8 cellular contexts compared by ENCODE assay signal in genomic region chr18:35582310-35582682, GRCh38. TPM values are rescaled to one million over a fixed set of nuclear protein-coding genes. Genes with fewer than 3 reads are reported as not detected.
A peak's percentile ranks its signal among the peaks of the same experiment; 100 is the strongest.
DNase-seq lines count a peak whose midpoint lies in the region; ATAC-seq, FAIRE-seq and TF ChIP-seq lines count a peak whose summit lies in the region.

No MANE protein-coding gene starts in this region.

- H3K4me2 ChIP-seq in DND-41 (ENCODE audit: insufficient read depth, low read length) (peak overlapping the region; percentile 76), H1 (ENCODE audit: insufficient read depth in 1 of 2, low read depth in 2 of 2, low read length in 2 of 2) (peak overlapping the region; percentile 81), neuronal stem cell (ENCODE audit: insufficient read depth, low read length, poor library complexity, severe bottlenecking) (peak overlapping the region; percentile 78)

- no peak overlapping the region for H2AK5ac ChIP-seq in H1 (ENCODE audit: low read depth, low read length)
- no peak overlapping the region for H2AK5ac ChIP-seq in neuronal stem cell (ENCODE audit: low read depth, low read length)

- no peak overlapping the region for H3K56ac ChIP-seq in H1 (replicated peaks; ENCODE audit: insufficient read length, low read depth, low read length)

- TF ChIP-seq EP300 in H1 (IDR thresholded peaks at IDR 0.05; ENCODE audit: borderline replicate concordance in 1 of 2, low read depth in 2 of 2, low read length in 2 of 2) = no peak

- CTCF ChIA-PET in H1 (lab: Charles Lee; ENCODE audit: partially characterized antibody) = interaction anchor here (0.9 to 1.2 kb wide), 4 partner anchors 12 to 359 kb away, joined by 3 to 4 read pairs (median 3); no protein-coding TSS in a partner anchor

- 0 out of 2 replicates have a peak, but pooled peaks cover 3% of the 10 kb centered on the region for H3K36me3 ChIP-seq in DND-41 (ENCODE audit: insufficient read depth, low read length)
- H3K36me3 ChIP-seq in NT2/D1 (ENCODE audit: insufficient read depth, insufficient read length, low read length) = no peaks in the 10 kb centered on the region
- peaks cover 0 to 9% (median 0%) of the 10 kb centered on the region in 4 experiments; a peak in 1 of 8 replicates for H3K36me3 ChIP-seq in H1 (ENCODE audit: control insufficient read depth in 2 of 4, insufficient read depth in 4 of 4, low read length in 3 of 4)
- no peaks in the 10 kb centered on the region for H3K36me3 ChIP-seq in neuronal stem cell (replicated peaks in 1 of 2; ENCODE audit: control insufficient read depth in 2 of 2, insufficient read depth in 2 of 2, low read length in 2 of 2)

- no peak overlapping the region for H3K14ac ChIP-seq in H1 (ENCODE audit: insufficient read length)
- no peak overlapping the region for H3K14ac ChIP-seq in neuronal stem cell (ENCODE audit: low read length)

- peak overlapping the region; percentile 69 for H3K9ac ChIP-seq in DND-41 (ENCODE audit: low read depth, low read length)
- peak overlapping the region; percentile 76 for H3K9ac ChIP-seq in NT2/D1 (ENCODE audit: insufficient read length, low read depth)
- peak overlapping the region in 3 of 4 experiments; percentile 34 to 80 (median 45); a peak in 4 of 7 replicates for H3K9ac ChIP-seq in H1 (replicated peaks in 1 of 4; ENCODE audit: extremely low read depth in 1 of 4, low read depth in 3 of 4, low read length in 3 of 4)
- H3K9ac ChIP-seq in neuronal stem cell (ENCODE audit: low read depth, low read length, poor library complexity) = peak overlapping the region; percentile 78

- H2BK15ac ChIP-seq in H1 (ENCODE audit: low read length) (no peak overlapping the region), neuronal stem cell (ENCODE audit: low read length) (no peak overlapping the region)

- no peak overlapping the region for H3K18ac ChIP-seq in H1 (ENCODE audit: extremely low read depth, low read length)
- no peak overlapping the region for H3K18ac ChIP-seq in neuronal stem cell (ENCODE audit: low read length)

- H4K5ac ChIP-seq in H1 (ENCODE audit: insufficient read length, low read depth, low read length) = no peak overlapping the region

- H3K23ac ChIP-seq in H1 (ENCODE audit: insufficient read length) = no peak overlapping the region
- H3K23ac ChIP-seq in neuronal stem cell (ENCODE audit: low read depth, low read length, poor library complexity) = peak overlapping the region; percentile 56

- peak; percentile 86 for FAIRE-seq in H1 (lab: Jason Lieb, UNC)

- no peak for TF ChIP-seq POLR2A in H1 (IDR thresholded peaks at IDR 0.05; ENCODE audit: control extremely low read depth in 1 of 2, low read depth in 2 of 2, low read length in 2 of 2)

- peaks cover 13% of the 10 kb centered on the region; the same call in 1 of the 2 replicates for H4K20me1 ChIP-seq in DND-41 (ENCODE audit: insufficient read depth, low read length)
- H4K20me1 ChIP-seq in H1 (replicated peaks in 1 of 2; ENCODE audit: control insufficient read depth in 1 of 2, insufficient read depth in 2 of 2, low read length in 2 of 2) = peaks cover 0 to 12% of the 10 kb centered on the region in 2 experiments

- peak overlapping the region; percentile 66 for H3K27ac ChIP-seq in DND-41 (ENCODE audit: low read length)
- H3K27ac ChIP-seq in H1 (ENCODE audit: low read depth, low read length) = no peak overlapping the region
- no peak overlapping the region for H3K27ac ChIP-seq in neuronal stem cell (replicated peaks; ENCODE audit: low read length)

- POLR2A ChIA-PET in H1 (lab: Charles Lee; ENCODE audit: partially characterized antibody) = interaction anchor here (0.7 to 2.4 kb wide), 15 partner anchors 10 to 355 kb away, joined by 3 to 8 read pairs (median 3); partner anchors contain the start of gene INO80C

- H4K8ac ChIP-seq in H1 (ENCODE audit: extremely low read depth, insufficient read depth, low read length) = peak overlapping the region; percentile 68; the same call in 1 of the 2 replicates
- H4K8ac ChIP-seq in neuronal stem cell (ENCODE audit: low read depth, low read length) = no peak overlapping the region

- H3K4me1 ChIP-seq in DND-41 (ENCODE audit: insufficient read depth, low read length) = peaks cover 28% of the 10 kb centered on the region
- no peaks in the 10 kb centered on the region for H3K4me1 ChIP-seq in NT2/D1 (ENCODE audit: insufficient read depth, insufficient read length)
- peaks cover 0 to 8% (median 5%) of the 10 kb centered on the region in 4 experiments; a peak in 6 of 7 replicates for H3K4me1 ChIP-seq in H1 (replicated peaks in 1 of 4; ENCODE audit: control insufficient read depth in 3 of 4, insufficient read depth in 4 of 4, low read length in 3 of 4)
- peaks cover 3 to 10% of the 10 kb centered on the region in 2 donors for H3K4me1 ChIP-seq in neuronal stem cell (ENCODE audit: control insufficient read depth in 2 of 2, insufficient read depth in 1 of 2, low read depth in 1 of 2, low read length in 2 of 2)

- 16% methylated on average over 4 of the region's 4 CpGs; no CpG with 5 or more reads in 1 of the 2 experiments for WGBS in H1 (ENCODE audit: extremely low coverage in 1 of 2, insufficient coverage in 1 of 2, insufficient read length in 1 of 2, insufficient replicate concordance in 2 of 2, low coverage in 1 of 2, low lambda C conversion rate in 2 of 2, missing lambda C conversion rate in 1 of 2), 2 experiments
- no CpG with 5 or more reads among the region's 4 CpGs for WGBS in neuronal stem cell (ENCODE audit: extremely low coverage in 2 of 2, insufficient read length in 2 of 2, insufficient replicate concordance in 1 of 2), 2 donors

- TF ChIP-seq RAD21 in H1 (IDR thresholded peaks at IDR 0.05 in 1 of 2, conservative IDR thresholded peaks at IDR 0.05 in 1 of 2; ENCODE audit: low read depth in 2 of 2, low read length in 2 of 2) = no peak

- H2AFZ ChIP-seq in DND-41 (ENCODE audit: low read depth, low read length) (peak overlapping the region; percentile 73), H1 (ENCODE audit: low read length) (no peak overlapping the region), neuronal stem cell (ENCODE audit: low read length) (peak overlapping the region; percentile 90)

- peaks cover 50% of the 10 kb centered on the region for H3K79me2 ChIP-seq in DND-41 (ENCODE audit: insufficient read depth, low read length)
- peaks cover 7 to 52% of the 10 kb centered on the region in 2 experiments; a peak in 3 of 4 replicates for H3K79me2 ChIP-seq in H1 (ENCODE audit: control insufficient read depth in 1 of 2, insufficient read depth in 2 of 2, low read length in 2 of 2)

- no peak overlapping the region for H3K4ac ChIP-seq in H1 (replicated peaks; ENCODE audit: insufficient read length, low read depth, low read length)
- H3K4ac ChIP-seq in neuronal stem cell (ENCODE audit: low read length) = no peak overlapping the region

- H3K4me3 ChIP-seq in DND-41 (ENCODE audit: low read depth in 1 of 2, low read length in 2 of 2) (peak overlapping the region; percentile 75 to 76), NT2/D1 (ENCODE audit: insufficient read length, low read depth) (peak overlapping the region; percentile 51), H1 (ENCODE audit: extremely low read depth in 1 of 4, insufficient read depth in 2 of 4, low read depth in 3 of 4, low read length in 4 of 4) (peak overlapping the region; percentile 64 to 88 (median 78)), neuronal stem cell (ENCODE audit: low read length in 2 of 2) (peak overlapping the region; percentile 78 to 94)

- H3K23me2 ChIP-seq in H1 (ENCODE audit: low read depth, low read length) = peaks cover 2% of the 10 kb centered on the region

- H4K91ac ChIP-seq in H1 (replicated peaks; ENCODE audit: insufficient read length, low read length) (no peak overlapping the region), neuronal stem cell (ENCODE audit: low read depth, low read length, poor library complexity) (no peak overlapping the region)

- H3K9me3 ChIP-seq in DND-41 (ENCODE audit: insufficient read depth, low read length, severe bottlenecking) (peaks cover 2% of the 10 kb centered on the region), NT2/D1 (ENCODE audit: insufficient read depth, low read length) (peaks cover 16% of the 10 kb centered on the region; the same call in 1 of the 2 replicates), H1 (ENCODE audit: insufficient read depth in 2 of 2, low read depth in 1 of 2, low read length in 1 of 2) (peaks cover 7 to 14% of the 10 kb centered on the region in 2 experiments; a peak in 3 of 4 replicates), neuronal stem cell (replicated peaks in 1 of 2; ENCODE audit: control insufficient read depth in 2 of 2, insufficient read depth in 1 of 2, low read depth in 1 of 2, low read length in 2 of 2) (peaks cover 5 to 22% of the 10 kb centered on the region in 2 donors)

- H3K79me1 ChIP-seq in H1 (ENCODE audit: low read depth, low read length) (no peaks in the 10 kb centered on the region; the same call in 1 of the 2 replicates), neuronal stem cell (ENCODE audit: low read depth, low read length) (peaks cover 7% of the 10 kb centered on the region)

- H2BK20ac ChIP-seq in H1 (ENCODE audit: low read length) = no peak overlapping the region

- no peak for DNase-seq in DND-41
- no peak for DNase-seq in NT2/D1 (ENCODE audit: low read depth, low spot score)
- DNase-seq in H1 (ENCODE audit: low read depth in 1 of 2, low spot score in 2 of 2) = no peak
- no peak for DNase-seq in neuronal stem cell (ENCODE audit: low spot score)
- DNase-seq in activated CD4-positive, CD25-positive, alpha-beta regulatory T cell (lab: John Stamatoyannopoulos, UW) = no peak
- DNase-seq in effector CD4-positive, alpha-beta T cell = no peak

- no peak overlapping the region for H2BK120ac ChIP-seq in H1 (replicated peaks; ENCODE audit: low read depth, low read length)
- no peak overlapping the region for H2BK120ac ChIP-seq in neuronal stem cell (ENCODE audit: low read depth, low read length)

- TF ChIP-seq CTCF in DND-41 (IDR thresholded peaks at IDR 0.05; ENCODE audit: borderline replicate concordance, extremely low read depth, low read length, poor library complexity, severe bottlenecking) (no peak), H1 (IDR thresholded peaks at IDR 0.05; ENCODE audit: control extremely low read depth in 1 of 3, insufficient read depth in 1 of 3, low read depth in 1 of 3, low read length in 3 of 3) (no peak)

- H2BK5ac ChIP-seq in H1 (ENCODE audit: low read depth, low read length) = no peak overlapping the region
- no peak overlapping the region for H2BK5ac ChIP-seq in neuronal stem cell (ENCODE audit: low read length)

- ATAC-seq in DND-41 (ENCODE audit: insufficient read depth, low read depth) (no peak), GM21723 (IDR thresholded peaks at IDR 0.05; ENCODE audit: unreplicated experiment) (no peak), GM19395 (IDR thresholded peaks at IDR 0.05; ENCODE audit: unreplicated experiment) (no peak)

- peaks cover 8% of the 10 kb centered on the region for H3K27me3 ChIP-seq in DND-41 (ENCODE audit: insufficient read depth, low read length, poor library complexity)
- H3K27me3 ChIP-seq in NT2/D1 (ENCODE audit: insufficient read depth, insufficient read length) = peaks cover 8% of the 10 kb centered on the region
- H3K27me3 ChIP-seq in H1 (replicated peaks in 1 of 4; ENCODE audit: control insufficient read depth in 3 of 4, extremely low read depth in 1 of 4, insufficient read depth in 3 of 4, low read length in 3 of 4) = peaks cover 0 to 3% (median 0%) of the 10 kb centered on the region in 4 experiments; a peak in 2 of 7 replicates
- H3K27me3 ChIP-seq in neuronal stem cell (ENCODE audit: control insufficient read depth in 3 of 3, insufficient read depth in 3 of 3, low read depth in 1 of 3, low read length in 3 of 3) = no peaks in the 10 kb centered on the region

- H2BK12ac ChIP-seq in H1 (ENCODE audit: low read depth, low read length) = no peak overlapping the region
- no peak overlapping the region for H2BK12ac ChIP-seq in neuronal stem cell (ENCODE audit: low read length)

RNA-seq across cellular contexts. Expression of gene GALNT1, which starts 0.8 kb away (rescaled TPM):
- 93.0 and 101 TPM in 2 replicates for total RNA-seq in H1 (2021; fragmentation: NEBNext Ultra II Directional; extraction: Animal tissue kit (Norgen Biotek cat#: 25700))
- 10.2 and 22.4 TPM in 2 replicates for polyA plus RNA-seq in H1 (2011; rRNA removed)
- polyA plus RNA-seq in H1 (2011; cell fraction: cytosol; rRNA removed) = 25.1 TPM
- 23.9 TPM for polyA plus RNA-seq in H1 (2011; cell fraction: nucleus; rRNA removed)
- polyA plus RNA-seq in H1 (2012, experiment 1 of 2) = 34.2 to 64.5 TPM (median 42.5 TPM) in 4 replicates
- polyA plus RNA-seq in H1 (2012, experiment 2 of 2) = 3.8 TPM
- 112 TPM for polyA plus RNA-seq in H1 (2013, experiment 1 of 2)
- polyA plus RNA-seq in H1 (2013, experiment 2 of 2) = 124 TPM
- polyA minus RNA-seq in H1 (2011; rRNA and poly(A)+ RNA removed) = 58.7 and 85.3 TPM in 2 replicates
- 25.8 TPM for polyA minus RNA-seq in H1 (2011; cell fraction: cytosol; rRNA and poly(A)+ RNA removed)
- 68.9 TPM for polyA minus RNA-seq in H1 (2011; cell fraction: nucleus; rRNA and poly(A)+ RNA removed)
- polyA plus RNA-seq in neuronal stem cell (2013, experiment 1 of 2) = 49.4 TPM
- 51.2 TPM for polyA plus RNA-seq in neuronal stem cell (2013, experiment 2 of 2)
